ENCODE assay signal across 7 cellular contexts in genomic region chr12:7017870-7018349, GRCh38. TPM values are rescaled to one million over a fixed set of nuclear protein-coding genes. Genes with fewer than 3 reads are reported as not detected.
DNase-seq lines count a peak whose midpoint lies in the region; ATAC-seq, FAIRE-seq and TF ChIP-seq lines count a peak whose summit lies in the region.

No MANE protein-coding gene starts in this region.

- H3K4me3 ChIP-seq in GM12864 (ENCODE audit: low read depth, low read length): peak overlapping the region; percentile 85
- H3K4me3 ChIP-seq in keratinocyte (ENCODE audit: control insufficient read depth in 2 of 3, extremely low read depth in 1 of 3, insufficient read depth in 2 of 3, low read depth in 1 of 3, low read length in 3 of 3): peak overlapping the region; percentile 68 to 98 (median 94)
- H3K4me3 ChIP-seq in stomach smooth muscle (ENCODE audit: low read length in 2 of 2): peak overlapping the region; percentile 85 to 90

- peak overlapping the region; percentile 98 for H3K4me2 ChIP-seq in keratinocyte (ENCODE audit: control insufficient read depth, extremely low read depth, insufficient read depth, low read depth, low read length)

- ATAC-seq in GM21619 (IDR thresholded peaks at IDR 0.05; ENCODE audit: unreplicated experiment): peak; percentile 23

- H3K9me3 ChIP-seq in keratinocyte (ENCODE audit: control insufficient read depth, low read depth, low read length) (no peaks in the 10 kb centered on the region), stomach smooth muscle (ENCODE audit: control insufficient read depth in 2 of 2, low read length in 2 of 2) (no peaks in the 10 kb centered on the region)

- H3K36me3 ChIP-seq in keratinocyte (ENCODE audit: control insufficient read depth in 2 of 2, extremely low read depth in 1 of 2, insufficient read depth in 2 of 2, low read length in 2 of 2) (peaks cover 0 to 2% of the 10 kb centered on the region in 2 experiments), stomach smooth muscle (ENCODE audit: control insufficient read depth in 2 of 2, insufficient read depth in 2 of 2, low read length in 2 of 2) (peaks cover 2 to 3% of the 10 kb centered on the region in 2 donors)

- H3K9me1 ChIP-seq in keratinocyte (ENCODE audit: control insufficient read depth, extremely low read depth, insufficient read depth, low read length): no peaks in the 10 kb centered on the region

- H3K9ac ChIP-seq in keratinocyte (ENCODE audit: control insufficient read depth, extremely low read depth, insufficient read depth, low read length): peak overlapping the region; percentile 83
- H3K9ac ChIP-seq in stomach smooth muscle (ENCODE audit: low read length in 2 of 2): peak overlapping the region; percentile 82 to 83

- peaks cover 24% of the 10 kb centered on the region for H3K79me2 ChIP-seq in keratinocyte (ENCODE audit: control insufficient read depth, insufficient read depth, low read length)

- no peak for TF ChIP-seq CTCF in GM12864 (IDR thresholded peaks at IDR 0.05; ENCODE audit: low read depth, low read length, missing control alignments)
- TF ChIP-seq CTCF in keratinocyte (optimal IDR thresholded peaks at IDR 0.05 in 1 of 3, IDR thresholded peaks at IDR 0.05 in 1 of 3, conservative IDR thresholded peaks at IDR 0.05 in 1 of 3; ENCODE audit: extremely low read depth in 1 of 3, insufficient read depth in 2 of 3, low read length in 3 of 3): no peak

- DNase-seq in GM12864 (ENCODE audit: low read depth) (no peak), NCI-H1092 (lab: John Stamatoyannopoulos, UW) (peak; percentile 59), keratinocyte (ENCODE audit: low read depth, low spot score) (no peak), NCI-H774 (lab: John Stamatoyannopoulos, UW) (no peak)

- H3K27me3 ChIP-seq in keratinocyte (ENCODE audit: control insufficient read depth, extremely low read depth, insufficient read depth, low read length) (no peaks in the 10 kb centered on the region), stomach smooth muscle (ENCODE audit: control insufficient read depth in 1 of 2, insufficient read depth in 2 of 2, low read length in 2 of 2) (no peaks in the 10 kb centered on the region)

- FAIRE-seq in keratinocyte (lab: Jason Lieb, UNC): peak; percentile 52

- H3K4me1 ChIP-seq in keratinocyte (ENCODE audit: control insufficient read depth, extremely low read depth, insufficient read depth, low read length): peaks cover 27% of the 10 kb centered on the region
- H3K4me1 ChIP-seq in stomach smooth muscle (ENCODE audit: control insufficient read depth, insufficient read depth, low read length): peaks cover 3% of the 10 kb centered on the region

- H4K20me1 ChIP-seq in keratinocyte (ENCODE audit: control insufficient read depth, extremely low read depth, insufficient read depth, low read length): no peaks in the 10 kb centered on the region

- peak overlapping the region; percentile 86 for H2AFZ ChIP-seq in keratinocyte (ENCODE audit: control insufficient read depth, low read length)

- H3K27ac ChIP-seq in angular gyrus (ENCODE audit: low read depth, low read length): peak overlapping the region; percentile 88
- H3K27ac ChIP-seq in keratinocyte (ENCODE audit: control insufficient read depth, insufficient read depth, low read length): peak overlapping the region; percentile 71
- H3K27ac ChIP-seq in stomach smooth muscle (ENCODE audit: low read length): peak overlapping the region; percentile 92

- dilution Hi-C loops in keratinocyte (cut with MboI; ENCODE audit: extremely low pct_ligation_motif_present, low sequenced_read_pairs): no loop called here

RNA-seq across cellular contexts. Expression of gene LPCAT3, which starts 0.4 kb away (rescaled TPM):
- polyA plus RNA-seq in keratinocyte: 51.0 to 69.1 TPM (median 52.0 TPM) in 3 replicates
- polyA plus RNA-seq in keratinocyte (2011; ENCODE audit: low read depth): 9.8 TPM
- 25.7 and 31.1 TPM in 2 replicates for polyA plus RNA-seq in keratinocyte (2011; cell fraction: cytosol; rRNA removed)
- 72.8 and 75.6 TPM in 2 replicates for polyA plus RNA-seq in keratinocyte (2011; cell fraction: nucleus; rRNA removed)
- polyA plus RNA-seq in keratinocyte (2012; ENCODE audit: low replicate concordance): 23.5 and 30.6 TPM in 2 replicates
- 34.8 to 57.9 TPM (median 57.1 TPM) in 3 replicates for polyA minus RNA-seq in keratinocyte
- polyA minus RNA-seq in keratinocyte (2011; cell fraction: cytosol; rRNA and poly(A)+ RNA removed): 28.6 TPM
- polyA minus RNA-seq in keratinocyte (2011; cell fraction: nucleus; rRNA and poly(A)+ RNA removed): 37.1 and 47.5 TPM in 2 replicates

RNA-seq across cellular contexts. Expression of gene C1S, which starts 42.6 kb away (rescaled TPM):
- polyA plus RNA-seq in keratinocyte: 1.9 to 6.0 TPM (median 2.6 TPM) in 3 replicates
- 1.1 TPM for polyA plus RNA-seq in keratinocyte (2011; ENCODE audit: low read depth)
- 0.62 and 0.90 TPM in 2 replicates for polyA plus RNA-seq in keratinocyte (2011; cell fraction: cytosol; rRNA removed)
- polyA plus RNA-seq in keratinocyte (2011; cell fraction: nucleus; rRNA removed): 6.7 and 6.9 TPM in 2 replicates
- 1.3 and 2.4 TPM in 2 replicates for polyA plus RNA-seq in keratinocyte (2012; ENCODE audit: low replicate concordance)
- polyA minus RNA-seq in keratinocyte: 1.1 to 4.4 TPM (median 3.7 TPM) in 3 replicates
- 3.3 TPM for polyA minus RNA-seq in keratinocyte (2011; cell fraction: cytosol; rRNA and poly(A)+ RNA removed)
- 4.6 and 6.1 TPM in 2 replicates for polyA minus RNA-seq in keratinocyte (2011; cell fraction: nucleus; rRNA and poly(A)+ RNA removed)

RNA-seq across cellular contexts. Expression of gene EMG1, which starts 47.2 kb away (rescaled TPM):
- polyA plus RNA-seq in keratinocyte: 61.6 to 104 TPM (median 76.9 TPM) in 3 replicates
- 56.1 TPM for polyA plus RNA-seq in keratinocyte (2011; ENCODE audit: low read depth)
- 73.4 and 74.3 TPM in 2 replicates for polyA plus RNA-seq in keratinocyte (2011; cell fraction: cytosol; rRNA removed)
- polyA plus RNA-seq in keratinocyte (2011; cell fraction: nucleus; rRNA removed): 48.1 and 49.0 TPM in 2 replicates
- 79.0 and 91.0 TPM in 2 replicates for polyA plus RNA-seq in keratinocyte (2012; ENCODE audit: low replicate concordance)
- 24.4 to 38.8 TPM (median 30.2 TPM) in 3 replicates for polyA minus RNA-seq in keratinocyte
- 21.5 TPM for polyA minus RNA-seq in keratinocyte (2011; cell fraction: cytosol; rRNA and poly(A)+ RNA removed)
- 7.2 and 15.8 TPM in 2 replicates for polyA minus RNA-seq in keratinocyte (2011; cell fraction: nucleus; rRNA and poly(A)+ RNA removed)

RNA-seq across cellular contexts. Expression of gene PHB2, which starts 47.4 kb away (rescaled TPM):
- 225 to 270 TPM (median 244 TPM) in 3 replicates for polyA plus RNA-seq in keratinocyte
- 45.5 TPM for polyA plus RNA-seq in keratinocyte (2011; ENCODE audit: low read depth)
- polyA plus RNA-seq in keratinocyte (2011; cell fraction: cytosol; rRNA removed): 214 and 236 TPM in 2 replicates
- polyA plus RNA-seq in keratinocyte (2011; cell fraction: nucleus; rRNA removed): 161 and 173 TPM in 2 replicates
- 97.6 and 161 TPM in 2 replicates for polyA plus RNA-seq in keratinocyte (2012; ENCODE audit: low replicate concordance)
- 102 to 141 TPM (median 127 TPM) in 3 replicates for polyA minus RNA-seq in keratinocyte
- 116 TPM for polyA minus RNA-seq in keratinocyte (2011; cell fraction: cytosol; rRNA and poly(A)+ RNA removed)
- 52.7 and 53.3 TPM in 2 replicates for polyA minus RNA-seq in keratinocyte (2011; cell fraction: nucleus; rRNA and poly(A)+ RNA removed)
